Comparison of ENCODE assay signal across 1 cellular context in the genomic region with DNA sequence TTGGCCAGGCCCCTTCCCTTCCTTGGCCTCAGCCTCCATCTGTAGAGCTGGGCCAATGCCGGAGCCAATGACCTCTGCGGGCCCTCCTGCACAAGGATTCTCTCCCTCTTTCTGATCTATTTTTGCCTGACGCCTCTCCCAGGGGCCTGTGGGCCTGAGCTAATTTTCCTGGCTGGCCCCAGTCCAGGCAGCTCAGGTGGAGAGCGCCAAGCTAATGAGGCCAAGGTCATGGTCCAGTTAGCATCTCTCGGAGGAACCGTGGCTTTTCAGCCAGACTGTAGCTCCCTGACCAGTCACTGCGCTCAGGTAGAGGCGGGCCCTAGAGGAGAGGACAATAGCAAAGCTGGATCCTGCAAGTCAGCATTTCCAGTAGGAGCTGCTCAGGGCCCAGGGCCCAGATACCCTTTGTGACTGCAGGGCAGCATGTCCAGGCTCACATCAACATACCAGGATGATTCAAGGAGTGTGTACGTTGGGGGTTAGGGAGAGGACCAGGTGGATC.
A peak's percentile ranks its signal among the peaks of the same experiment; 100 is the strongest.
TF ChIP-seq lines count a peak whose summit lies in the region.

No MANE protein-coding gene starts in this region.

TF ChIP-seq in K562, 482 proteins besides CTCF, POLR2A, EP300 and RAD21:
- TF ChIP-seq ZNF239 (CRISPR knock-in tag; IDR thresholded peaks at IDR 0.05) (no peak), TCF3 (CRISPR knock-in tag; IDR thresholded peaks at IDR 0.05) (no peak), ZNF79 (CRISPR knock-in tag; IDR thresholded peaks at IDR 0.05; ENCODE audit: low read depth) (no peak), MAFG (tag; conservative IDR thresholded peaks at IDR 0.05) (0 out of 2 replicates have a peak, but pooled peaks have one; percentile 13), KLF6 (CRISPR knock-in tag; IDR thresholded peaks at IDR 0.05; ENCODE audit: borderline replicate concordance) (no peak), ZNF316 (IDR thresholded peaks at IDR 0.05) (peak; percentile 56), GABPB1 (CRISPR knock-in tag; IDR thresholded peaks at IDR 0.05) (no peak), GATAD2B (IDR thresholded peaks at IDR 0.05; ENCODE audit: borderline replicate concordance) (no peak), LCOR (CRISPR knock-in tag; IDR thresholded peaks at IDR 0.05) (no peak), C11orf30 (IDR thresholded peaks at IDR 0.05; ENCODE audit: low read depth) (peak; percentile 53; the same call in 1 of the 2 replicates), ZFPM2 (CRISPR knock-in tag; IDR thresholded peaks at IDR 0.05) (no peak)
- TF ChIP-seq, protein P1, sequence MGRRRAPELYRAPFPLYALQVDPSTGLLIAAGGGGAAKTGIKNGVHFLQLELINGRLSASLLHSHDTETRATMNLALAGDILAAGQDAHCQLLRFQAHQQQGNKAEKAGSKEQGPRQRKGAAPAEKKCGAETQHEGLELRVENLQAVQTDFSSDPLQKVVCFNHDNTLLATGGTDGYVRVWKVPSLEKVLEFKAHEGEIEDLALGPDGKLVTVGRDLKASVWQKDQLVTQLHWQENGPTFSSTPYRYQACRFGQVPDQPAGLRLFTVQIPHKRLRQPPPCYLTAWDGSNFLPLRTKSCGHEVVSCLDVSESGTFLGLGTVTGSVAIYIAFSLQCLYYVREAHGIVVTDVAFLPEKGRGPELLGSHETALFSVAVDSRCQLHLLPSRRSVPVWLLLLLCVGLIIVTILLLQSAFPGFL (CRISPR knock-in tag; IDR thresholded peaks at IDR 0.05), result no peak
